In genomic region chr10:26857991-26858706, GRCh38 we compare ENCODE assay signal across 8 cellular contexts. TPM values are rescaled to one million over a fixed set of nuclear protein-coding genes. Genes with fewer than 3 reads are reported as not detected.
A peak's percentile ranks its signal among the peaks of the same experiment; 100 is the strongest.
DNase-seq lines count a peak whose midpoint lies in the region; ATAC-seq and TF ChIP-seq lines count a peak whose summit lies in the region.

No MANE protein-coding gene starts in this region.

- no peaks in the 10 kb centered on the region for H3K9me2 ChIP-seq in SK-N-SH

- CTCF ChIA-PET in SK-N-SH (lab: Yijun Ruan, JAX) = no interaction called here

- POLR2A ChIA-PET in SK-N-SH (lab: Yijun Ruan, JAX) = no interaction called here

- DNase-seq in SK-N-SH = no peak
- DNase-seq in kidney tubule cell (ENCODE audit: low spot score) = peak; percentile 65
- no peak for DNase-seq in cerebellum (ENCODE audit: low spot score)
- DNase-seq in cerebellar nuclear complex (lab: John Stamatoyannopoulos, UW) = no peak
- DNase-seq in DMS114 treated with DMSO at 0.1 percent for 48 hours (lab: John Stamatoyannopoulos, UW; ENCODE audit: unreplicated experiment) = no peak

- TF ChIP-seq CTCF in SK-N-SH (IDR thresholded peaks at IDR 0.05) (no peak), WI38 (IDR thresholded peaks at IDR 0.05; ENCODE audit: low read depth, low read length) (no peak)

- peaks cover 9% of the 10 kb centered on the region for H3F3A ChIP-seq in SK-N-SH (replicated peaks; ENCODE audit: insufficient read depth)

- no peak overlapping the region for H2AFZ ChIP-seq in SK-N-SH (ENCODE audit: low read depth)

- H3K4me1 ChIP-seq in SK-N-SH (ENCODE audit: control insufficient read depth in 1 of 2, insufficient read depth in 2 of 2, low read depth in 1 of 2, low read length in 1 of 2) = peaks cover 8 to 11% of the 10 kb centered on the region in 2 experiments; a peak in 3 of 4 replicates

- H3K36me3 ChIP-seq in SK-N-SH (replicated peaks in 1 of 2; ENCODE audit: control insufficient read depth in 1 of 2, insufficient read depth in 2 of 2, low read length in 1 of 2) = no peaks in the 10 kb centered on the region

- ATAC-seq in SK-N-SH treated with all-trans-retinoic acid at 6 μM for 48 hours (no peak), HG02610 (IDR thresholded peaks at IDR 0.05; ENCODE audit: unreplicated experiment) (peak; percentile 25)

- H3K4me3 ChIP-seq in SK-N-SH (ENCODE audit: low read depth in 2 of 2, low read length in 1 of 2) = peak overlapping the region in 1 of 2 experiments; percentile 66; a peak in 3 of 4 replicates
- peak overlapping the region; percentile 90 for H3K4me3 ChIP-seq in WI38 (ENCODE audit: low read depth, low read length)

- TF ChIP-seq RAD21 in SK-N-SH (IDR thresholded peaks at IDR 0.05; ENCODE audit: low read length) = no peak

- 66% methylated on average over 7 of the region's 7 CpGs for WGBS in SK-N-SH (ENCODE audit: low lambda C conversion rate)

- H3K9me3 ChIP-seq in SK-N-SH = no peaks in the 10 kb centered on the region

- peak overlapping the region in 1 of 2 experiments; percentile 11; a peak in 1 of 4 replicates for H3K27ac ChIP-seq in SK-N-SH (ENCODE audit: low read depth in 2 of 2, low read length in 1 of 2)

- TF ChIP-seq EP300 in SK-N-SH (IDR thresholded peaks at IDR 0.05; ENCODE audit: borderline replicate concordance in 1 of 2, low read depth in 1 of 2, low read length in 1 of 2) = no peak

- peaks cover 59% of the 10 kb centered on the region for H4K20me1 ChIP-seq in SK-N-SH (ENCODE audit: insufficient read depth)

- H3K4me2 ChIP-seq in SK-N-SH = peak overlapping the region; percentile 59

- no peaks in the 10 kb centered on the region for H3K27me3 ChIP-seq in SK-N-SH (ENCODE audit: insufficient read depth)

- H3K79me2 ChIP-seq in SK-N-SH (ENCODE audit: insufficient read depth) = peaks cover 68% of the 10 kb centered on the region

- peak overlapping the region; percentile 95; the same call in 1 of the 2 replicates for H3K9ac ChIP-seq in SK-N-SH

TF ChIP-seq in SK-N-SH, 30 proteins besides CTCF, POLR2A, EP300 and RAD21:
- TF ChIP-seq, protein P1, sequence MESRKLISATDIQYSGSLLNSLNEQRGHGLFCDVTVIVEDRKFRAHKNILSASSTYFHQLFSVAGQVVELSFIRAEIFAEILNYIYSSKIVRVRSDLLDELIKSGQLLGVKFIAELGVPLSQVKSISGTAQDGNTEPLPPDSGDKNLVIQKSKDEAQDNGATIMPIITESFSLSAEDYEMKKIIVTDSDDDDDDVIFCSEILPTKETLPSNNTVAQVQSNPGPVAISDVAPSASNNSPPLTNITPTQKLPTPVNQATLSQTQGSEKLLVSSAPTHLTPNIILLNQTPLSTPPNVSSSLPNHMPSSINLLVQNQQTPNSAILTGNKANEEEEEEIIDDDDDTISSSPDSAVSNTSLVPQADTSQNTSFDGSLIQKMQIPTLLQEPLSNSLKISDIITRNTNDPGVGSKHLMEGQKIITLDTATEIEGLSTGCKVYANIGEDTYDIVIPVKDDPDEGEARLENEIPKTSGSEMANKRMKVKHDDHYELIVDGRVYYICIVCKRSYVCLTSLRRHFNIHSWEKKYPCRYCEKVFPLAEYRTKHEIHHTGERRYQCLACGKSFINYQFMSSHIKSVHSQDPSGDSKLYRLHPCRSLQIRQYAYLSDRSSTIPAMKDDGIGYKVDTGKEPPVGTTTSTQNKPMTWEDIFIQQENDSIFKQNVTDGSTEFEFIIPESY (IDR thresholded peaks at IDR 0.05; ENCODE audit: borderline replicate concordance, low read depth) = no peak
- TF ChIP-seq RCOR1 (IDR thresholded peaks at IDR 0.05; ENCODE audit: low read length) (no peak), MEF2A (IDR thresholded peaks at IDR 0.05; ENCODE audit: borderline replicate concordance, low read depth) (peak; percentile 33; the same call in 1 of the 2 replicates), EZH2phosphoT487 (IDR thresholded peaks at IDR 0.05; ENCODE audit: borderline replicate concordance, low read depth) (no peak)
TF ChIP-seq in SK-N-SH: peak in this region for 1.

TF ChIP-seq in SK-N-SH treated with all-trans-retinoic acid at 6 μM for 48 hours, 23 proteins besides CTCF, POLR2A, EP300 and RAD21:
- TF ChIP-seq SNAI2 (CRISPR knock-in tag; IDR thresholded peaks at IDR 0.05) = no peak
- TF ChIP-seq ESRRG (CRISPR knock-in tag; IDR thresholded peaks at IDR 0.05) = no peak

RNA-seq across cellular contexts. Expression of gene ABI1, which starts 2.6 kb away (rescaled TPM):
- 36.7 and 47.5 TPM in 2 replicates for polyA plus RNA-seq in SK-N-SH (2012; rRNA removed)
- 36.1 and 39.5 TPM in 2 replicates for polyA plus RNA-seq in SK-N-SH (2012; cell fraction: cytosol; rRNA removed)
- 15.6 and 38.2 TPM in 2 replicates for polyA plus RNA-seq in SK-N-SH (2012; cell fraction: nucleus; rRNA removed)
- total RNA-seq in cerebellum = 54.4 TPM
